ENCODE assay signal across 1 cellular context in genomic region chr4:128793859-128794667, GRCh38.
TF ChIP-seq lines count a peak whose summit lies in the region.

No MANE protein-coding gene starts in this region.

TF ChIP-seq in HepG2, 621 proteins besides CTCF, POLR2A, EP300 and RAD21:
- TF ChIP-seq CBX1 (IDR thresholded peaks at IDR 0.05; ENCODE audit: low read depth): no peak
- TF ChIP-seq PHF20 (CRISPR knock-in tag; IDR thresholded peaks at IDR 0.05): no peak
- TF ChIP-seq SAFB2 (CRISPR knock-in tag; IDR thresholded peaks at IDR 0.05; ENCODE audit: borderline replicate concordance, low read depth): no peak
- TF ChIP-seq ZNF12 (CRISPR knock-in tag; IDR thresholded peaks at IDR 0.05): no peak
- no peak for TF ChIP-seq ZHX2 (IDR thresholded peaks at IDR 0.05; ENCODE audit: low read depth)
- no peak for TF ChIP-seq ZHX2 (CRISPR knock-in tag; IDR thresholded peaks at IDR 0.05; ENCODE audit: borderline replicate concordance)
- TF ChIP-seq ZNF792 (CRISPR knock-in tag; IDR thresholded peaks at IDR 0.05): no peak
- no peak for TF ChIP-seq ZNF10 (CRISPR knock-in tag; IDR thresholded peaks at IDR 0.05; ENCODE audit: borderline replicate concordance, low read depth)
- TF ChIP-seq MAZ (IDR thresholded peaks at IDR 0.05; ENCODE audit: borderline replicate concordance, low read depth, low read length): no peak
- TF ChIP-seq MAZ (CRISPR knock-in tag; IDR thresholded peaks at IDR 0.05; ENCODE audit: low read depth): no peak
- no peak for TF ChIP-seq ZNF761 (CRISPR knock-in tag; conservative IDR thresholded peaks at IDR 0.05)
- no peak for TF ChIP-seq BRF2 (CRISPR knock-in tag; IDR thresholded peaks at IDR 0.05)
- no peak for TF ChIP-seq LCORL (IDR thresholded peaks at IDR 0.05)
- TF ChIP-seq LCORL (CRISPR knock-in tag; IDR thresholded peaks at IDR 0.05): no peak
- TF ChIP-seq ZNF451 (CRISPR knock-in tag; IDR thresholded peaks at IDR 0.05): no peak
- no peak for TF ChIP-seq IRF2 (CRISPR knock-in tag; IDR thresholded peaks at IDR 0.05)
- no peak for TF ChIP-seq ZNF644 (CRISPR knock-in tag; IDR thresholded peaks at IDR 0.05; ENCODE audit: low read depth)
- no peak for TF ChIP-seq HBP1 (CRISPR knock-in tag; IDR thresholded peaks at IDR 0.05; ENCODE audit: low read depth)
- TF ChIP-seq CEBPG (CRISPR knock-in tag; IDR thresholded peaks at IDR 0.05): peak; percentile 44; the same call in 1 of the 2 replicates
- no peak for TF ChIP-seq ZBTB20 (CRISPR knock-in tag; IDR thresholded peaks at IDR 0.05; ENCODE audit: borderline replicate concordance, low read depth)
- no peak for TF ChIP-seq SP140L (CRISPR knock-in tag; IDR thresholded peaks at IDR 0.05; ENCODE audit: borderline replicate concordance)
- TF ChIP-seq ZNF552 (CRISPR knock-in tag; IDR thresholded peaks at IDR 0.05; ENCODE audit: borderline replicate concordance): no peak
- peak; percentile 60; the same call in 1 of the 2 replicates for TF ChIP-seq THRA (CRISPR knock-in tag; IDR thresholded peaks at IDR 0.05; ENCODE audit: borderline replicate concordance)
- no peak for TF ChIP-seq CEBPZ (IDR thresholded peaks at IDR 0.05; ENCODE audit: low read length)
- no peak for TF ChIP-seq ZNF446 (CRISPR knock-in tag; IDR thresholded peaks at IDR 0.05)
- TF ChIP-seq ZBED4 (CRISPR knock-in tag; IDR thresholded peaks at IDR 0.05; ENCODE audit: borderline replicate concordance): no peak
- TF ChIP-seq ZSCAN12 (CRISPR knock-in tag; IDR thresholded peaks at IDR 0.05): no peak
- TF ChIP-seq CEBPB (IDR thresholded peaks at IDR 0.05; ENCODE audit: borderline replicate concordance, low read depth, low read length): peak; percentile 90
- no peak for TF ChIP-seq PCBP2 (optimal IDR thresholded peaks at IDR 0.05; ENCODE audit: low read depth, low read length, poor library complexity, severe bottlenecking)
